ENCODE assay signal across 16 cellular contexts in genomic region chr1:3290915-3291314, GRCh38.
A peak's percentile ranks its signal among the peaks of the same experiment; 100 is the strongest.
DNase-seq lines count a peak whose midpoint lies in the region; ATAC-seq, FAIRE-seq and TF ChIP-seq lines count a peak whose summit lies in the region.
"Had no signal": no experiment of that assay in that cellular context is flagged by ENCODE, and none has a peak within 500 bp of the region (broad histone marks: within the 10 kb centered on the region; RNA-seq: fewer than 3 reads in every experiment).

No MANE protein-coding gene starts in this region.

- no peaks in the 10 kb centered on the region for H3K27me3 Mint-ChIP-seq in progenitor cell of endocrine pancreas
- H3K27me3 Mint-ChIP-seq in CD8-positive, alpha-beta memory T cell, result no peaks in the 10 kb centered on the region
- H3K27me3 Mint-ChIP-seq: CD4-positive, alpha-beta T cell had no signal

- no peak for TF ChIP-seq POLR2A in HepG2 (IDR thresholded peaks at IDR 0.05; ENCODE audit: insufficient read depth in 1 of 2, low read depth in 2 of 2, low read length in 2 of 2)
- no peak for TF ChIP-seq POLR2A in right lobe of liver (IDR thresholded peaks at IDR 0.05)

- 93% methylated on average over 6 of the region's 15 CpGs for WGBS in HepG2 (ENCODE audit: low lambda C conversion rate)
- WGBS in right lobe of liver (ENCODE audit: insufficient coverage, low coverage, low lambda C conversion rate, missing lambda C conversion rate), result no CpG with 5 or more reads among the region's 15 CpGs

- CTCF ChIA-PET in HepG2 (lab: Yijun Ruan, JAX; ENCODE audit: low intra/inter-chr PET ratio, low total read pairs), result no interaction called here
- CTCF ChIA-PET in CD8-positive, alpha-beta memory T cell (lab: Charles Lee), result no interaction called here

- peaks cover 4% of the 10 kb centered on the region for H3K36me3 Mint-ChIP-seq in progenitor cell of endocrine pancreas (ENCODE audit: insufficient read depth)
- H3K36me3 Mint-ChIP-seq in CD8-positive, alpha-beta memory T cell, result no peaks in the 10 kb centered on the region

- no peaks in the 10 kb centered on the region for H3K9me3 Mint-ChIP-seq in progenitor cell of endocrine pancreas (ENCODE audit: low read depth)
- no peaks in the 10 kb centered on the region for H3K9me3 Mint-ChIP-seq in CD8-positive, alpha-beta memory T cell
- H3K9me3 Mint-ChIP-seq: CD4-positive, alpha-beta T cell; GM23338 had no signal

- H3K4me3 ChIP-seq in HepG2 (replicated peaks in 1 of 3; ENCODE audit: insufficient read depth in 1 of 3, low read depth in 2 of 3, low read length in 3 of 3), result no peak overlapping the region; a peak in 1 of 6 replicates
- no peak overlapping the region for H3K4me3 ChIP-seq in right lobe of liver
- no peak overlapping the region for H3K4me3 ChIP-seq in SJCRH30
- H3K4me3 ChIP-seq in CD8-positive, alpha-beta memory T cell (ENCODE audit: low read length), result no peak overlapping the region
- H3K4me3 ChIP-seq: GM23338 had no signal

- H3K79me2 ChIP-seq in HepG2 (ENCODE audit: insufficient read depth, low read length), result no peaks in the 10 kb centered on the region

- POLR2A ChIA-PET in HepG2 (lab: Yijun Ruan, JAX), result no interaction called here
- POLR2A ChIA-PET in CD8-positive, alpha-beta memory T cell (lab: Charles Lee), result no interaction called here

- no TSS peak for BruUV-seq in HepG2 (replicated peaks; lab: Mats Ljungman, UMichigan)

- H3K27ac Mint-ChIP-seq in progenitor cell of endocrine pancreas, result peak overlapping the region; percentile 59
- H3K27ac Mint-ChIP-seq in CD8-positive, alpha-beta memory T cell, result no peak overlapping the region
- H3K27ac Mint-ChIP-seq: CD4-positive, alpha-beta T cell; GM23338 had no signal

- TF ChIP-seq EP300 in HepG2 (IDR thresholded peaks at IDR 0.05; ENCODE audit: low read depth in 2 of 2, low read length in 2 of 2), result no peak
- no peak for TF ChIP-seq EP300 in HepG2 (CRISPR knock-in tag; IDR thresholded peaks at IDR 0.05; ENCODE audit: borderline replicate concordance)

- H4K20me1 ChIP-seq in HepG2 (ENCODE audit: insufficient read depth, low read length), result no peaks in the 10 kb centered on the region

- H3K4me1 ChIP-seq in HepG2 (ENCODE audit: insufficient read depth, low read length), result peaks cover 80% of the 10 kb centered on the region
- no peaks in the 10 kb centered on the region for H3K4me1 ChIP-seq in right lobe of liver
- no peaks in the 10 kb centered on the region for H3K4me1 ChIP-seq in SJCRH30
- no peaks in the 10 kb centered on the region for H3K4me1 ChIP-seq in CD8-positive, alpha-beta memory T cell (ENCODE audit: insufficient read depth, low read length)

- H3K9ac ChIP-seq in HepG2 (ENCODE audit: insufficient read depth, low read depth, low read length), result no peak overlapping the region

- no peak for TF ChIP-seq RAD21 in HepG2 (CRISPR knock-in tag; IDR thresholded peaks at IDR 0.05)

- intact Hi-C loops in HepG2 (cut with micrococcal nuclease; ENCODE audit: unreplicated experiment) (no loop called here), right lobe of liver (cut with DNase I) (no loop called here)

- H3K36me3 ChIP-seq in HepG2 (replicated peaks in 1 of 2; ENCODE audit: control insufficient read depth in 1 of 2, insufficient read depth in 2 of 2, low read length in 2 of 2), result no peaks in the 10 kb centered on the region
- no peaks in the 10 kb centered on the region for H3K36me3 ChIP-seq in right lobe of liver
- no peaks in the 10 kb centered on the region for H3K36me3 ChIP-seq in SJCRH30
- no peaks in the 10 kb centered on the region for H3K36me3 ChIP-seq in CD8-positive, alpha-beta memory T cell (ENCODE audit: insufficient read depth, low read length)

- DNase-seq in HepG2 (ENCODE audit: low spot score), result no peak
- DNase-seq in right lobe of liver, result no peak
- peak; percentile 30 to 48 for DNase-seq in SJCRH30
- DNase-seq in progenitor cell of endocrine pancreas (ENCODE audit: low spot score, unreplicated experiment), result no peak
- no peak for DNase-seq in CD8-positive, alpha-beta memory T cell
- DNase-seq in central memory CD4-positive, alpha-beta T cell, result no peak
- no peak for DNase-seq in NCI-H2081 (lab: John Stamatoyannopoulos, UW)
- DNase-seq: AML-193; Calu3; CD4-positive, alpha-beta T cell; DMS79 treated with DMSO at 0.1 percent for 48 hours; GF-D8; H7 had no signal

- H3K4me2 ChIP-seq in HepG2 (ENCODE audit: low read depth, low read length), result peak overlapping the region; percentile 90; the same call in 1 of the 2 replicates
- H3K4me2 ChIP-seq: GM23338 had no signal

- peaks cover 7% of the 10 kb centered on the region for H3K4me1 Mint-ChIP-seq in progenitor cell of endocrine pancreas (ENCODE audit: low read depth)
- no peaks in the 10 kb centered on the region for H3K4me1 Mint-ChIP-seq in CD8-positive, alpha-beta memory T cell

- H3K27ac ChIP-seq in HepG2 (ENCODE audit: extremely low read length, insufficient read depth, low read length), result no peak overlapping the region
- H3K27ac ChIP-seq in right lobe of liver, result no peak overlapping the region
- H3K27ac ChIP-seq in SJCRH30, result no peak overlapping the region
- no peak overlapping the region for H3K27ac ChIP-seq in CD8-positive, alpha-beta memory T cell (ENCODE audit: low read depth, low read length)
- H3K27ac ChIP-seq: C4-2B had no signal

- H3K27me3 ChIP-seq in HepG2 (ENCODE audit: control insufficient read depth in 1 of 2, insufficient read depth in 2 of 2, low read length in 2 of 2), result no peaks in the 10 kb centered on the region
- H3K27me3 ChIP-seq in right lobe of liver, result no peaks in the 10 kb centered on the region
- peaks cover 13% of the 10 kb centered on the region for H3K27me3 ChIP-seq in SJCRH30
- no peaks in the 10 kb centered on the region for H3K27me3 ChIP-seq in CD8-positive, alpha-beta memory T cell (ENCODE audit: insufficient read depth, low read length, poor library complexity, severe bottlenecking)

- no peak overlapping the region for H3K4me3 Mint-ChIP-seq in progenitor cell of endocrine pancreas (ENCODE audit: low read depth)
- no peak overlapping the region for H3K4me3 Mint-ChIP-seq in CD8-positive, alpha-beta memory T cell
- H3K4me3 Mint-ChIP-seq: CD4-positive, alpha-beta T cell; GM23338 had no signal

- H3K9me3 ChIP-seq in HepG2 (ENCODE audit: low read length), result no peaks in the 10 kb centered on the region
- no peaks in the 10 kb centered on the region for H3K9me3 ChIP-seq in right lobe of liver
- H3K9me3 ChIP-seq in SJCRH30 (replicated peaks), result no peaks in the 10 kb centered on the region
- no peaks in the 10 kb centered on the region for H3K9me3 ChIP-seq in CD8-positive, alpha-beta memory T cell (ENCODE audit: low read length)

- in situ Hi-C loops in HepG2 (cut with HindIII; ENCODE audit: extremely low pct_ligation_motif_present, low pct_unique_long_range_greater_than_20kb), result loop anchor here (25.0 kb wide), 1 partner anchor 229 kb away; the partner anchor contains the start of gene PRDM16

- TF ChIP-seq CTCF in HepG2 (CRISPR knock-in tag; IDR thresholded peaks at IDR 0.05), result no peak
- no peak for TF ChIP-seq CTCF in right lobe of liver (IDR thresholded peaks at IDR 0.05)
- no peak for TF ChIP-seq CTCF in progenitor cell of endocrine pancreas (IDR thresholded peaks at IDR 0.05; ENCODE audit: unreplicated experiment)

- ATAC-seq in HepG2, result no peak
- ATAC-seq in right lobe of liver, result no peak
- ATAC-seq: GM23338 had no signal

- no peak overlapping the region for H2AFZ ChIP-seq in HepG2 (ENCODE audit: low read length)
- H2AFZ ChIP-seq: GM23338 had no signal

- no peak for FAIRE-seq in HepG2 (lab: Jason Lieb, UNC)
- FAIRE-seq: A204.1 had no signal

TF ChIP-seq in HepG2, 621 proteins besides CTCF, POLR2A, EP300 and RAD21 (continues in another document):
- TF ChIP-seq NFE2 (CRISPR knock-in tag; IDR thresholded peaks at IDR 0.05), result no peak
- no peak for TF ChIP-seq ZNF574 (CRISPR knock-in tag; IDR thresholded peaks at IDR 0.05)
- no peak for TF ChIP-seq FOXO1 (CRISPR knock-in tag; IDR thresholded peaks at IDR 0.05)
- no peak for TF ChIP-seq ISX (CRISPR knock-in tag; conservative IDR thresholded peaks at IDR 0.05)
- no peak for TF ChIP-seq JARID2 (CRISPR knock-in tag; IDR thresholded peaks at IDR 0.05; ENCODE audit: insufficient replicate concordance)
- no peak for TF ChIP-seq REXO4 (CRISPR knock-in tag; IDR thresholded peaks at IDR 0.05; ENCODE audit: borderline replicate concordance)
- no peak for TF ChIP-seq IRF1 (CRISPR knock-in tag; IDR thresholded peaks at IDR 0.05; ENCODE audit: low read depth)

Comparison
In these comparisons a context has a peak if more than half of its experiments do, and no peak if none do; other contexts are left out.
1. DNase-seq: peak in SJCRH30 (2 of 2); none in HepG2 (single experiment), right lobe of liver (0 of 3), progenitor cell of endocrine pancreas (single experiment), CD8-positive, alpha-beta memory T cell (0 of 5), central memory CD4-positive, alpha-beta T cell (single experiment) and NCI-H2081 (0 of 2).